Comparison of ENCODE assay signal across 1 cellular context in the genomic region with DNA sequence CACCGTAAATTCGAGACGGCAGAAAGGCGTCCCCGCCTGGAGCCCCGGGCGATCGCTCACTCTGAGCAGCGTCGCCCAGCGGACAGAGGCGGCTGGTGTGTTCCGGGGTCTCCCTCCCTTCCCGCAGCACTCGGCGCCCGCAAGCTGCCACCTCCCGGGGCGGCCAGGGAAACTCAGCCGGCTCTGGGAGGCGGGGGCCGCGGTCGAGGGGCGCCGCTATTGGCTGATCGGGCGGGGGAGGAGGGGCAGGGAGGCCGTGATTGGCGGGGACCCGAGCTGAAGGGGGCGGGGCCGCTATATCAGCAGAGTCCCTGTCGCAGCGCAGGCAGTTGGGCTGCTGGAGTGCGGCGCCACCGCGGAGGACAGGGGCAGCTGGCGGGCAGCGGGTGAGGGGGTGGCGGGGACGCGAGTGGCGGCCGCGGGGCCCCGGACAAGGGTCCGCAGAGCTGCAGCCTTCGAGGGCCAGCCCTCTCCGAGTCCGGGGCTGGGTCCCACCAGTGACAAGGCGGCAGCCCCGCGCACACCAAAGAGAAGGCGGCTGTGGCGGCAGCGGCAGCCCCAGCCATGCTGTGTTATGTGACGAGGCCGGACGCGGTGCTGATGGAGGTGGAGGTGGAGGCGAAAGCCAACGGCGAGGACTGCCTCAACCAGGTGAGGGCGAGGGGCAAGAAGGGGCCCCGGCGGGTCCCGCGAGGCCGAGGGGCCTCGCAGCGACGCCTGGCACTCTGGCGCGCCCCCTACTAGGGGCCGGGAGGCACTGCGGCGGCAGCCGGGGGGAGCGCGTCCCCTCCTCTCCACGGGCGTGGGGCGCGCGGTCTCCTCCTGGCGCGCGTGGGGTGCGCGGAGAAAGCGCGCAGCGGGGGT.
TF ChIP-seq lines count a peak whose summit lies in the region.

Gene MYLIP (plus strand): TSS at position 328 of the 864 bp plus-strand sequence. CDS start 237 bp downstream, at position 565.

TF ChIP-seq in HepG2, 621 proteins besides CTCF, POLR2A, EP300 and RAD21 (continued from another document and continues in another):
- 0 out of 2 replicates have a peak, but pooled peaks have one; percentile 23 for TF ChIP-seq PBX3 (CRISPR knock-in tag; IDR thresholded peaks at IDR 0.05; ENCODE audit: borderline replicate concordance)
- peak; percentile 80; the same call in 1 of the 2 replicates for TF ChIP-seq ZNF776 (CRISPR knock-in tag; IDR thresholded peaks at IDR 0.05)
- no peak for TF ChIP-seq SRSF9 (IDR thresholded peaks at IDR 0.05; ENCODE audit: borderline replicate concordance, insufficient read depth, low read depth, low read length, poor library complexity, severe bottlenecking)
- no peak; the same call in 1 of the 2 replicates for TF ChIP-seq ZSCAN25 (CRISPR knock-in tag; IDR thresholded peaks at IDR 0.05)
- no peak for TF ChIP-seq HMGA1 (CRISPR knock-in tag; conservative IDR thresholded peaks at IDR 0.05)
- peak; percentile 90 for TF ChIP-seq HNRNPK (IDR thresholded peaks at IDR 0.05; ENCODE audit: low read depth, low read length, poor library complexity, severe bottlenecking)
- TF ChIP-seq, protein P1, sequence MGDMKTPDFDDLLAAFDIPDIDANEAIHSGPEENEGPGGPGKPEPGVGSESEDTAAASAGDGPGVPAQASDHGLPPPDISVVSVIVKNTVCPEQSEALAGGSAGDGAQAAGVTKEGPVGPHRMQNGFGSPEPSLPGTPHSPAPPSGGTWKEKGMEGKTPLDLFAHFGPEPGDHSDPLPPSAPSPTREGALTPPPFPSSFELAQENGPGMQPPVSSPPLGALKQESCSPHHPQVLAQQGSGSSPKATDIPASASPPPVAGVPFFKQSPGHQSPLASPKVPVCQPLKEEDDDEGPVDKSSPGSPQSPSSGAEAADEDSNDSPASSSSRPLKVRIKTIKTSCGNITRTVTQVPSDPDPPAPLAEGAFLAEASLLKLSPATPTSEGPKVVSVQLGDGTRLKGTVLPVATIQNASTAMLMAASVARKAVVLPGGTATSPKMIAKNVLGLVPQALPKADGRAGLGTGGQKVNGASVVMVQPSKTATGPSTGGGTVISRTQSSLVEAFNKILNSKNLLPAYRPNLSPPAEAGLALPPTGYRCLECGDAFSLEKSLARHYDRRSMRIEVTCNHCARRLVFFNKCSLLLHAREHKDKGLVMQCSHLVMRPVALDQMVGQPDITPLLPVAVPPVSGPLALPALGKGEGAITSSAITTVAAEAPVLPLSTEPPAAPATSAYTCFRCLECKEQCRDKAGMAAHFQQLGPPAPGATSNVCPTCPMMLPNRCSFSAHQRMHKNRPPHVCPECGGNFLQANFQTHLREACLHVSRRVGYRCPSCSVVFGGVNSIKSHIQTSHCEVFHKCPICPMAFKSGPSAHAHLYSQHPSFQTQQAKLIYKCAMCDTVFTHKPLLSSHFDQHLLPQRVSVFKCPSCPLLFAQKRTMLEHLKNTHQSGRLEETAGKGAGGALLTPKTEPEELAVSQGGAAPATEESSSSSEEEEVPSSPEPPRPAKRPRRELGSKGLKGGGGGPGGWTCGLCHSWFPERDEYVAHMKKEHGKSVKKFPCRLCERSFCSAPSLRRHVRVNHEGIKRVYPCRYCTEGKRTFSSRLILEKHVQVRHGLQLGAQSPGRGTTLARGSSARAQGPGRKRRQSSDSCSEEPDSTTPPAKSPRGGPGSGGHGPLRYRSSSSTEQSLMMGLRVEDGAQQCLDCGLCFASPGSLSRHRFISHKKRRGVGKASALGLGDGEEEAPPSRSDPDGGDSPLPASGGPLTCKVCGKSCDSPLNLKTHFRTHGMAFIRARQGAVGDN (CRISPR knock-in tag; IDR thresholded peaks at IDR 0.05): peak; percentile 85
- peak; percentile 72; the same call in 1 of the 2 replicates for TF ChIP-seq KAT7 (CRISPR knock-in tag; IDR thresholded peaks at IDR 0.05; ENCODE audit: borderline replicate concordance)
- TF ChIP-seq MAF1 (CRISPR knock-in tag; IDR thresholded peaks at IDR 0.05; ENCODE audit: borderline replicate concordance): peak; percentile 55; the same call in 1 of the 2 replicates
- no peak for TF ChIP-seq MTERF4 (CRISPR knock-in tag; IDR thresholded peaks at IDR 0.05)
- no peak; the same call in 1 of the 2 replicates for TF ChIP-seq CEBPG (CRISPR knock-in tag; IDR thresholded peaks at IDR 0.05)
- TF ChIP-seq SAFB2 (CRISPR knock-in tag; IDR thresholded peaks at IDR 0.05; ENCODE audit: borderline replicate concordance, low read depth): peak; percentile 97
- no peak for TF ChIP-seq SOX13 (IDR thresholded peaks at IDR 0.05)
- peak in 1 of 2 experiments; percentile 44; a peak in 1 of 4 replicates for TF ChIP-seq SOX13 (CRISPR knock-in tag; conservative IDR thresholded peaks at IDR 0.05 in 1 of 2, IDR thresholded peaks at IDR 0.05 in 1 of 2)
- no peak for TF ChIP-seq LCORL (IDR thresholded peaks at IDR 0.05)
- peak; percentile 74 for TF ChIP-seq LCORL (CRISPR knock-in tag; IDR thresholded peaks at IDR 0.05)
- TF ChIP-seq ZNF484 (CRISPR knock-in tag; IDR thresholded peaks at IDR 0.05; ENCODE audit: borderline replicate concordance, low read depth): no peak; the same call in 1 of the 2 replicates
- TF ChIP-seq PHF21A (CRISPR knock-in tag; IDR thresholded peaks at IDR 0.05): peak; percentile 75
- no peak for TF ChIP-seq PAF1 (CRISPR knock-in tag; IDR thresholded peaks at IDR 0.05)
- peak; percentile 66; the same call in 1 of the 2 replicates for TF ChIP-seq AFF4 (CRISPR knock-in tag; IDR thresholded peaks at IDR 0.05)
- TF ChIP-seq TFDP1 (CRISPR knock-in tag; IDR thresholded peaks at IDR 0.05; ENCODE audit: borderline replicate concordance): peak; percentile 60; the same call in 1 of the 2 replicates
- no peak for TF ChIP-seq ARNT (IDR thresholded peaks at IDR 0.05)
- TF ChIP-seq TAF1 (CRISPR knock-in tag; IDR thresholded peaks at IDR 0.05): peak; percentile 99
- no peak for TF ChIP-seq TCF12 (IDR thresholded peaks at IDR 0.05)
- TF ChIP-seq TCF12 (CRISPR knock-in tag; IDR thresholded peaks at IDR 0.05): peak; percentile 63; the same call in 1 of the 2 replicates
- TF ChIP-seq CAMTA2 (CRISPR knock-in tag; IDR thresholded peaks at IDR 0.05; ENCODE audit: borderline replicate concordance): peak; percentile 31; the same call in 1 of the 2 replicates
- TF ChIP-seq, protein P2, sequence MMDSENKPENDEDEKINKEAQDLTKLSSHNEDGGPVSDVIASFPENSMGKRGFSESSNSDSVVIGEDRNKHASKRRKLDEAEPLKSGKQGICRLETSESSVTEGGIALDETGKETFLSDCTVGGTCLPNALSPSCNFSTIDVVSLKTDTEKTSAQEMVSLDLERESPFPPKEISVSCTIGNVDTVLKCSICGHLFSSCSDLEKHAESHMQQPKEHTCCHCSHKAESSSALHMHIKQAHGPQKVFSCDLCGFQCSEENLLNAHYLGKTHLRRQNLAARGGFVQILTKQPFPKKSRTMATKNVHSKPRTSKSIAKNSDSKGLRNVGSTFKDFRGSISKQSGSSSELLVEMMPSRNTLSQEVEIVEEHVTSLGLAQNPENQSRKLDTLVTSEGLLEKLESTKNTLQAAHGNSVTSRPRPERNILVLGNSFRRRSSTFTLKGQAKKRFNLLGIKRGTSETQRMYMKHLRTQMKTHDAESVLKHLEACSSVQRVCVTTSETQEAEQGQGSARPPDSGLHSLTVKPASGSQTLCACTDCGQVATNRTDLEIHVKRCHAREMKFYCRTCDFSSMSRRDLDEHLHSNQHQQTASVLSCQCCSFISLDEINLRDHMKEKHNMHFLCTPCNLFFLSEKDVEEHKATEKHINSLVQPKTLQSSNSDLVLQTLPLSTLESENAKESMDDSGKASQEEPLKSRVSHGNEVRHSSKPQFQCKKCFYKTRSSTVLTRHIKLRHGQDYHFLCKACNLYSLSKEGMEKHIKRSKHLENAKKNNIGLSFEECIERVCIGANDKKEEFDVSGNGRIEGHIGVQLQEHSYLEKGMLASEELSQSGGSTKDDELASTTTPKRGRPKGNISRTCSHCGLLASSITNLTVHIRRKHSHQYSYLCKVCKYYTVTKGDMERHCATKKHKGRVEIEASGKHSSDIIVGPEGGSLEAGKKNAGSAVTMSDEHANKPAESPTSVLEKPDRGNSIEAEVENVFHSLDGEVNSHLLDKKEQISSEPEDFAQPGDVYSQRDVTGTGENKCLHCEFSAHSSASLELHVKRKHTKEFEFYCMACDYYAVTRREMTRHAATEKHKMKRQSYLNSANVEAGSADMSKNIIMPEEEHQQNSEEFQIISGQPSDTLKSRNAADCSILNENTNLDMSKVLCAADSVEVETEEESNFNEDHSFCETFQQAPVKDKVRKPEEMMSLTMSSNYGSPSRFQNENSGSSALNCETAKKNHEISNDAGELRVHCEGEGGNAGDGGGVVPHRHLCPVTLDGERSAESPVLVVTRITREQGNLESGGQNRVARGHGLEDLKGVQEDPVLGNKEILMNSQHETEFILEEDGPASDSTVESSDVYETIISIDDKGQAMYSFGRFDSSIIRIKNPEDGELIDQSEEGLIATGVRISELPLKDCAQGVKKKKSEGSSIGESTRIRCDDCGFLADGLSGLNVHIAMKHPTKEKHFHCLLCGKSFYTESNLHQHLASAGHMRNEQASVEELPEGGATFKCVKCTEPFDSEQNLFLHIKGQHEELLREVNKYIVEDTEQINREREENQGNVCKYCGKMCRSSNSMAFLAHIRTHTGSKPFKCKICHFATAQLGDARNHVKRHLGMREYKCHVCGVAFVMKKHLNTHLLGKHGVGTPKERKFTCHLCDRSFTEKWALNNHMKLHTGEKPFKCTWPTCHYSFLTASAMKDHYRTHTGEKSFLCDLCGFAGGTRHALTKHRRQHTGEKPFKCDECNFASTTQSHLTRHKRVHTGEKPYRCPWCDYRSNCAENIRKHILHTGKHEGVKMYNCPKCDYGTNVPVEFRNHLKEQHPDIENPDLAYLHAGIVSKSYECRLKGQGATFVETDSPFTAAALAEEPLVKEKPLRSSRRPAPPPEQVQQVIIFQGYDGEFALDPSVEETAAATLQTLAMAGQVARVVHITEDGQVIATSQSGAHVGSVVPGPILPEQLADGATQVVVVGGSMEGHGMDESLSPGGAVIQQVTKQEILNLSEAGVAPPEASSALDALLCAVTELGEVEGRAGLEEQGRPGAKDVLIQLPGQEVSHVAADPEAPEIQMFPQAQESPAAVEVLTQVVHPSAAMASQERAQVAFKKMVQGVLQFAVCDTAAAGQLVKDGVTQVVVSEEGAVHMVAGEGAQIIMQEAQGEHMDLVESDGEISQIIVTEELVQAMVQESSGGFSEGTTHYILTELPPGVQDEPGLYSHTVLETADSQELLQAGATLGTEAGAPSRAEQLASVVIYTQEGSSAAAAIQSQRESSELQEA (CRISPR knock-in tag; IDR thresholded peaks at IDR 0.05; ENCODE audit: not compliant biosample characterization): peak; percentile 54
- peak; percentile 24; the same call in 1 of the 2 replicates for TF ChIP-seq ZNF552 (CRISPR knock-in tag; IDR thresholded peaks at IDR 0.05; ENCODE audit: borderline replicate concordance)
